Comparison of ENCODE assay signal across 9 cellular contexts in genomic region chr15:97745481-97746071, GRCh38.
DNase-seq lines count a peak whose midpoint lies in the region; ATAC-seq, FAIRE-seq and TF ChIP-seq lines count a peak whose summit lies in the region.
"Had no signal": no experiment of that assay in that cellular context is flagged by ENCODE, and none has a peak within 500 bp of the region (broad histone marks: within the 10 kb centered on the region; RNA-seq: fewer than 3 reads in every experiment).

No MANE protein-coding gene starts in this region.

- H3K4me1 Mint-ChIP-seq in neural progenitor cell = peaks cover 27% of the 10 kb centered on the region

- no peaks in the 10 kb centered on the region for H3K36me3 Mint-ChIP-seq in neural progenitor cell

- no peak for FAIRE-seq in GM12892 (lab: Jason Lieb, UNC)

- H3K27ac ChIP-seq in neural progenitor cell = no peak overlapping the region
- no peak overlapping the region for H3K27ac ChIP-seq in upper lobe of left lung

- TF ChIP-seq EP300 in upper lobe of left lung (IDR thresholded peaks at IDR 0.05) = no peak

- H3K79me2 ChIP-seq in neural progenitor cell (ENCODE audit: low read depth) = no peaks in the 10 kb centered on the region

- peaks cover 6% of the 10 kb centered on the region for H3K9me3 Mint-ChIP-seq in neural progenitor cell

- WGBS in upper lobe of left lung, 2 donors = 55 to 56% methylated on average over 8 of the region's 8 CpGs

- H3K36me3 ChIP-seq in neural progenitor cell = no peaks in the 10 kb centered on the region
- H3K36me3 ChIP-seq in upper lobe of left lung = no peaks in the 10 kb centered on the region

- no peak for DNase-seq in AG09309 (ENCODE audit: low read depth)
- DNase-seq in NCI-H1694 treated with DMSO at 0.1 percent for 48 hours (lab: John Stamatoyannopoulos, UW) = peak; percentile 9
- no peak for DNase-seq in astrocyte of the spinal cord (ENCODE audit: low read depth, low spot score)
- peak; percentile 60 for DNase-seq in neural progenitor cell (ENCODE audit: low spot score)
- DNase-seq in upper lobe of left lung = no peak
- no peak for DNase-seq in GM12892 (ENCODE audit: insufficient read length)
- DNase-seq: IMR-90 had no signal

- ATAC-seq in HG02759 (IDR thresholded peaks at IDR 0.05; ENCODE audit: unreplicated experiment) (peak; percentile 91), upper lobe of left lung (ENCODE audit: low FRiP score in 2 of 2) (no peak)

- H3K27ac Mint-ChIP-seq in neural progenitor cell = no peak overlapping the region

- peaks cover 27% of the 10 kb centered on the region for H3K4me1 ChIP-seq in neural progenitor cell
- H3K4me1 ChIP-seq in upper lobe of left lung = no peaks in the 10 kb centered on the region

- peaks cover 3% of the 10 kb centered on the region for H3F3A ChIP-seq in neural progenitor cell (ENCODE audit: low read depth)

- H3K27me3 ChIP-seq in neural progenitor cell = no peaks in the 10 kb centered on the region
- H3K27me3 ChIP-seq in upper lobe of left lung = no peaks in the 10 kb centered on the region

- no peak overlapping the region for H3K4me3 Mint-ChIP-seq in neural progenitor cell

- H2AFZ ChIP-seq in neural progenitor cell (replicated peaks) = no peak overlapping the region

- H3K9me3 ChIP-seq in neural progenitor cell (ENCODE audit: low read depth) (no peaks in the 10 kb centered on the region), upper lobe of left lung (no peaks in the 10 kb centered on the region)

- TF ChIP-seq POLR2A in upper lobe of left lung (IDR thresholded peaks at IDR 0.05) (no peak), GM12892 (IDR thresholded peaks at IDR 0.05; ENCODE audit: low read depth, low read length) (no peak)

- no peak overlapping the region for H3K9ac ChIP-seq in neural progenitor cell

- in situ Hi-C loops in astrocyte of the spinal cord (cut with HindIII; ENCODE audit: low sequenced_read_pairs) = no loop called here

- H3K4me2 ChIP-seq in neural progenitor cell = no peak overlapping the region

- TF ChIP-seq CTCF in AG09309 (IDR thresholded peaks at IDR 0.05; ENCODE audit: control insufficient read depth, insufficient read depth, low read depth, low read length, missing control alignments) (peak; percentile 34), GM12874 (IDR thresholded peaks at IDR 0.05; ENCODE audit: insufficient read depth, low read depth, low read length) (peak; percentile 71), astrocyte of the spinal cord (IDR thresholded peaks at IDR 0.05; ENCODE audit: low read depth, low read length) (peak; percentile 44), neural progenitor cell (IDR thresholded peaks at IDR 0.05) (peak; percentile 73), upper lobe of left lung (IDR thresholded peaks at IDR 0.05) (peak in 3 of 6 experiments; percentile 21 to 29 (median 28))

- no peaks in the 10 kb centered on the region for H4K20me1 ChIP-seq in neural progenitor cell (ENCODE audit: low read depth)

- H3K27me3 Mint-ChIP-seq in neural progenitor cell (ENCODE audit: insufficient read depth, low read depth) = no peaks in the 10 kb centered on the region

- H3K4me3 ChIP-seq in AG09309 (ENCODE audit: control insufficient read depth, low read depth, low read length) = no peak overlapping the region
- H3K4me3 ChIP-seq in astrocyte of the spinal cord (ENCODE audit: low read depth, low read length) = no peak overlapping the region
- H3K4me3 ChIP-seq in neural progenitor cell = no peak overlapping the region
- no peak overlapping the region for H3K4me3 ChIP-seq in upper lobe of left lung

Comparison
In these comparisons a context has a peak if more than half of its experiments do, and no peak if none do; other contexts are left out.
1. DNase-seq: peak in NCI-H1694 treated with DMSO at 0.1 percent for 48 hours (single experiment) and neural progenitor cell (single experiment); none in AG09309 (single experiment), astrocyte of the spinal cord (single experiment), upper lobe of left lung (0 of 2) and GM12892 (single experiment).